Comparison of ENCODE assay signal across 8 cellular contexts in the genomic region with DNA sequence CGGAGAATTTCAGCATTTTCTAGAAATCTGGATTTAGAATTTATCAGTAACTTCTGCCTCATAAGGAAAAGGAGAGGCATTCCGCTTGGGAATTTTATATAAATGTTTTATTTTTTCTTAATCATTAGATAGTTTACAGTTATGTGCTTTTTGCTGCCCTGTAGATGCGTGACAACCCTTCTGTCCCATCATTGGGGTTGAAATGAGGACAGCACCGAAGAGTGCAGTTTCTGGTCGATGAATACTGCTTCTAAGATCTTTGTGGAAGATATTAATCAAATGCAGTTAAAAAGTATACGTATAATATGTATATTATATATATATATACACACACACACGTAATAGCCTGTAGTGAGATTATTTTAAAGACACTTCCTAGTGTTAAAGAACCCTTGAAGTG. TPM values are rescaled to one million over a fixed set of nuclear protein-coding genes. Genes with fewer than 3 reads are reported as not detected.
DNase-seq lines count a peak whose midpoint lies in the region; ATAC-seq, FAIRE-seq and TF ChIP-seq lines count a peak whose summit lies in the region.

No MANE protein-coding gene starts in this region.

- H3K36me3 ChIP-seq in BJ (ENCODE audit: control insufficient read depth, insufficient read depth, low read length) (no peaks in the 10 kb centered on the region), bronchial epithelial cell (ENCODE audit: control insufficient read depth, insufficient read depth, low read length) (no peaks in the 10 kb centered on the region)
- peaks cover 0 to 6% (median 0%) of the 10 kb centered on the region in 3 experiments for H3K36me3 ChIP-seq in naive thymus-derived CD4-positive, alpha-beta T cell (ENCODE audit: control insufficient read depth in 2 of 3, insufficient read depth in 3 of 3, low read length in 3 of 3)

- H3K4me1 Mint-ChIP-seq in naive thymus-derived CD4-positive, alpha-beta T cell, result peaks cover 41 to 55% (median 49%) of the 10 kb centered on the region in 7 donors

- no peaks in the 10 kb centered on the region for H3K9me3 ChIP-seq in naive thymus-derived CD4-positive, alpha-beta T cell (ENCODE audit: control insufficient read depth in 2 of 3, low read length in 3 of 3)

- H3K27me3 Mint-ChIP-seq in naive thymus-derived CD4-positive, alpha-beta T cell, result no peaks in the 10 kb centered on the region

- H3K36me3 Mint-ChIP-seq in naive thymus-derived CD4-positive, alpha-beta T cell, result peaks cover 0 to 13% (median 0%) of the 10 kb centered on the region in 5 donors

- FAIRE-seq in bronchial epithelial cell (lab: Jason Lieb, UNC) (no peak), HTR-8/SVneo (lab: Jason Lieb, UNC) (no peak)

- CTCF ChIA-PET in BJ (lab: Yijun Ruan, JAX), result interaction anchor here (0.9 to 1.6 kb wide), 3 partner anchors 9 to 262 kb away, joined by 3 to 4 read pairs (median 3); no protein-coding TSS in a partner anchor
- CTCF ChIA-PET in naive thymus-derived CD4-positive, alpha-beta T cell (lab: Charles Lee), result interaction anchor here (0.7 kb wide), 1 partner anchor 103 kb away, joined by 3 read pairs; no protein-coding TSS in a partner anchor

- peak overlapping the region in 8 of 9 donors; percentile 29 to 99 (median 95) for H3K27ac Mint-ChIP-seq in naive thymus-derived CD4-positive, alpha-beta T cell

- H3K4me3 ChIP-seq in BJ (ENCODE audit: low read depth, low read length) (peak overlapping the region; percentile 92), LNCaP clone FGC (ENCODE audit: low read depth, low read length) (peak overlapping the region; percentile 88), bronchial epithelial cell (ENCODE audit: low read depth, low read length) (peak overlapping the region; percentile 85)
- peak overlapping the region; percentile 82 for H3K4me3 ChIP-seq in naive thymus-derived CD4-positive, alpha-beta T cell (ENCODE audit: low read length)

- peaks cover 10 to 14% of the 10 kb centered on the region in 2 donors for H3K4me1 ChIP-seq in naive thymus-derived CD4-positive, alpha-beta T cell (ENCODE audit: control insufficient read depth in 2 of 2, insufficient read depth in 2 of 2, low read length in 2 of 2)

- ATAC-seq in naive thymus-derived CD4-positive, alpha-beta T cell, result no peak

- POLR2A ChIA-PET in BJ (lab: Charles Lee), result no interaction called here
- POLR2A ChIA-PET in naive thymus-derived CD4-positive, alpha-beta T cell (lab: Charles Lee), result no interaction called here

- TF ChIP-seq CTCF in BJ (IDR thresholded peaks at IDR 0.05; ENCODE audit: insufficient read depth, low read depth, low read length) (no peak), LNCaP clone FGC (IDR thresholded peaks at IDR 0.05; ENCODE audit: control insufficient read depth, extremely low read depth, insufficient read depth) (no peak), bronchial epithelial cell (IDR thresholded peaks at IDR 0.05; ENCODE audit: insufficient read depth, low read length, severe bottlenecking) (no peak)

- no peak overlapping the region for H3K27ac ChIP-seq in naive thymus-derived CD4-positive, alpha-beta T cell (ENCODE audit: low read depth, low read length)

- peaks cover 0 to 7% (median 2%) of the 10 kb centered on the region in 11 donors for H3K9me3 Mint-ChIP-seq in naive thymus-derived CD4-positive, alpha-beta T cell

- intact Hi-C loops in naive thymus-derived CD4-positive, alpha-beta T cell (cut with micrococcal nuclease), result no loop called here

- DNase-seq in BJ (ENCODE audit: low read depth), result no peak
- DNase-seq in LNCaP clone FGC (ENCODE audit: low read depth), result no peak
- no peak for DNase-seq in bronchial epithelial cell (ENCODE audit: low read depth)
- no peak for DNase-seq in naive thymus-derived CD4-positive, alpha-beta T cell
- no peak for DNase-seq in SW480 (ENCODE audit: low spot score)
- no peak for DNase-seq in HTR-8/SVneo (ENCODE audit: insufficient read length, low spot score)
- no peak for DNase-seq in NCI-H510A treated with DMSO at 0.1 percent for 48 hours (lab: John Stamatoyannopoulos, UW)
- no peak for DNase-seq in germinal center (ENCODE audit: low spot score)

- H3K27me3 ChIP-seq in BJ (ENCODE audit: control insufficient read depth, insufficient read depth, low read length) (no peaks in the 10 kb centered on the region), bronchial epithelial cell (ENCODE audit: control insufficient read depth, insufficient read depth, low read length) (no peaks in the 10 kb centered on the region)
- H3K27me3 ChIP-seq in naive thymus-derived CD4-positive, alpha-beta T cell (ENCODE audit: control insufficient read depth in 2 of 2, insufficient read depth in 2 of 2, low read length in 2 of 2), result no peaks in the 10 kb centered on the region

- peak overlapping the region; percentile 89 to 100 (median 97) for H3K4me3 Mint-ChIP-seq in naive thymus-derived CD4-positive, alpha-beta T cell

RNA-seq across cellular contexts. Expression of a gene that starts 1.5 kb away (rescaled TPM):
- polyA plus RNA-seq in BJ (2011; rRNA removed), result 31.6 and 51.5 TPM in 2 replicates
- polyA minus RNA-seq in BJ (2011; rRNA and poly(A)+ RNA removed), result 25.0 and 25.4 TPM in 2 replicates
- total RNA-seq in bronchial epithelial cell, result 26.6 and 34.5 TPM in 2 replicates
- 100 to 1,000 TPM in 1 of 5 experiments, 10 to 100 TPM in 4; 48.1 to 144 (median 71.3) TPM for total RNA-seq in naive thymus-derived CD4-positive, alpha-beta T cell
- 10 to 100 TPM; 60.4 to 68.5 TPM for polyA plus RNA-seq in naive thymus-derived CD4-positive, alpha-beta T cell
